ENCODE assay signal across 27 cellular contexts in the genomic region with DNA sequence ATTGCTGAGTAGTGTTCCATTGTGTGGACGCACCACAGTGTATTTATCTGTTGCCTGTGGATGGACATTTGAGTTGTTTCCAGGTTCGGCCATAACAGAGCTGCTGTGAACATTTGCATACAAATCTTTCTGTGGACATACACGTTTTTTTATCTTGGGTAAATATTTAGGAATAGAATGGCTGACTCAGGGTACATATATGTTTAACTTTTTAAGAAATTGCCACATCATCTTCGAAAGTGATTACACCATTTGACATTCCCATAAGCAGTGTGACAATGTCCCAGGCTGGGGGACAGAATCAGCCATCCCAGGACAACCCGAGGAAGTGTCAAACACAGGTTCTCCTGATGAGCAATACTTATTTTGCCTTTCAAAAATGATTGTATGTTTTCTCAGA.
"Had no signal": no experiment of that assay in that cellular context is flagged by ENCODE, and none has a peak within 500 bp of the region (broad histone marks: within the 10 kb centered on the region; RNA-seq: fewer than 3 reads in every experiment).

No MANE protein-coding gene starts in this region.

- ATAC-seq: activated CD8-positive, alpha-beta T cell treated with anti-CD3 and anti-CD28 coated beads for 36 hours; activated T-cell treated with anti-CD3 and anti-CD28 coated beads, Interleukin-2, amount 50 U/mL, for 4 hours; activated T-helper 17 cell treated with anti-CD3 and anti-CD28 coated beads, Interleukin-2, amount 50 U/mL, for 72 hours; gastrocnemius medialis; left colon; naive thymus-derived CD8-positive, alpha-beta T cell; right cardiac atrium; stimulated activated naive CD8-positive, alpha-beta T cell treated with anti-CD3 and anti-CD28 coated beads, Interleukin-15, Interleukin-2, amounts not matched to agents 100 U/mL and 50 U/mL, for 24 hours; WTC11 had no signal

- H3K9ac ChIP-seq: parathyroid adenoma had no signal

- H3K4me3 ChIP-seq: esophagus muscularis mucosa, gastrocnemius medialis, spleen, thoracic aorta, upper lobe of left lung, vagina had no signal

- H3K9me3 Mint-ChIP-seq: activated CD4-positive, alpha-beta T cell treated with anti-CD3 and anti-CD28 coated beads, Interleukin-2, amount 10 ng/mL, durations not matched to agents 7 days and 5 days; activated CD8-positive, alpha-beta T cell treated with anti-CD3 and anti-CD28 coated beads for 36 hours; activated T-cell treated with anti-CD3 and anti-CD28 coated beads, Interleukin-2, amount 50 U/mL, for 4 hours; activated T-helper 17 cell treated with anti-CD3 and anti-CD28 coated beads, Interleukin-2, amount 50 U/mL, for 72 hours; naive thymus-derived CD8-positive, alpha-beta T cell; neural crest cell; WTC11 had no signal

- H3K4me1 ChIP-seq: esophagus muscularis mucosa, gastrocnemius medialis, parathyroid adenoma, spleen, upper lobe of left lung, vagina had no signal

- H3K9me3 ChIP-seq: esophagus muscularis mucosa, gastrocnemius medialis, spleen, thoracic aorta, upper lobe of left lung, vagina had no signal

- H3K36me3 Mint-ChIP-seq: naive thymus-derived CD8-positive, alpha-beta T cell; WTC11 had no signal

- H3K79me2 ChIP-seq: parathyroid adenoma had no signal

- H3K4me3 Mint-ChIP-seq: activated CD4-positive, alpha-beta T cell treated with anti-CD3 and anti-CD28 coated beads, Interleukin-2, amount 10 ng/mL, durations not matched to agents 7 days and 5 days; activated CD8-positive, alpha-beta T cell treated with anti-CD3 and anti-CD28 coated beads for 36 hours; activated T-cell treated with anti-CD3 and anti-CD28 coated beads, Interleukin-2, amount 50 U/mL, for 4 hours; activated T-helper 17 cell treated with anti-CD3 and anti-CD28 coated beads, Interleukin-2, amount 50 U/mL, for 72 hours; endodermal cell; naive thymus-derived CD8-positive, alpha-beta T cell; neural crest cell; WTC11 had no signal

- H3K27me3 Mint-ChIP-seq: activated CD4-positive, alpha-beta T cell treated with anti-CD3 and anti-CD28 coated beads, Interleukin-2, amount 10 ng/mL, durations not matched to agents 7 days and 5 days had no signal

- DNase-seq: activated CD4-positive, alpha-beta T cell treated with anti-CD3 and anti-CD28 coated beads for 1 hour; activated CD4-positive, alpha-beta T cell treated with anti-CD3 and anti-CD28 coated beads, Interleukin-2, amount 10 ng/mL, durations not matched to agents 7 days and 5 days; activated CD8-positive, alpha-beta T cell treated with anti-CD3 and anti-CD28 coated beads for 36 hours; activated gamma-delta T cell treated with Interleukin-2 at 50 U/mL for 16 hours; activated naive CD4-positive, alpha-beta T cell treated with anti-CD3 and anti-CD28 coated beads, Interleukin-2, amount 50 U/mL, for 16 hours; activated T-cell treated with anti-CD3 and anti-CD28 coated beads, Interleukin-2, amount 50 U/mL, for 4 hours; amniotic stem cell; brain microvascular endothelial cell; caudate nucleus; endodermal cell; gastrocnemius medialis; glutamatergic neuron; left colon; naive thymus-derived CD8-positive, alpha-beta T cell; nucleus accumbens; right cardiac atrium; spleen; stimulated activated naive CD8-positive, alpha-beta T cell treated with anti-CD3 and anti-CD28 coated beads, Interleukin-15, Interleukin-2, amounts not matched to agents 100 U/mL and 50 U/mL, for 24 hours; T-helper 2 cell; upper lobe of left lung had no signal

- H3K27ac ChIP-seq: brain microvascular endothelial cell, esophagus muscularis mucosa, gastrocnemius medialis, parathyroid adenoma, spleen, thoracic aorta, upper lobe of left lung, vagina had no signal

- H3K27ac Mint-ChIP-seq: activated CD4-positive, alpha-beta T cell treated with anti-CD3 and anti-CD28 coated beads, Interleukin-2, amount 10 ng/mL, durations not matched to agents 7 days and 5 days; activated CD8-positive, alpha-beta T cell treated with anti-CD3 and anti-CD28 coated beads for 36 hours; activated T-helper 17 cell treated with anti-CD3 and anti-CD28 coated beads, Interleukin-2, amount 50 U/mL, for 72 hours; endodermal cell; naive thymus-derived CD8-positive, alpha-beta T cell; WTC11 had no signal

- H2AFZ ChIP-seq: parathyroid adenoma had no signal

- H3K27me3 ChIP-seq: brain microvascular endothelial cell, esophagus muscularis mucosa, gastrocnemius medialis, spleen, upper lobe of left lung, vagina had no signal

- H3K36me3 ChIP-seq: brain microvascular endothelial cell, esophagus muscularis mucosa, gastrocnemius medialis, spleen, thoracic aorta, upper lobe of left lung, vagina had no signal
